8 cellular contexts compared by ENCODE assay signal in genomic region chr11:64239662-64240466, GRCh38. TPM values are rescaled to one million over a fixed set of nuclear protein-coding genes. Genes with fewer than 3 reads are reported as not detected.
A peak's percentile ranks its signal among the peaks of the same experiment; 100 is the strongest.
DNase-seq lines count a peak whose midpoint lies in the region; TF ChIP-seq lines count a peak whose summit lies in the region.

No MANE protein-coding gene starts in this region.

- DNase-seq in activated CD4-positive, alpha-beta T cell treated with anti-CD3 and anti-CD28 coated beads, Interleukin-2, amount 10 ng/mL, durations not matched to agents 7 days and 5 days = no peak
- DNase-seq in activated CD4-positive, alpha-beta T cell treated with anti-CD3 and anti-CD28 coated beads, Interleukin-2, amount 50 U/mL, for 1 hour = no peak
- DNase-seq in NOMO-1 (lab: John Stamatoyannopoulos, UW; ENCODE audit: unreplicated experiment in 2 of 2) (peak; percentile 93 to 96), colonic mucosa (no peak), AG20443 (ENCODE audit: low spot score) (no peak), NCI-H2081 treated with DMSO at 0.1 percent for 48 hours (lab: John Stamatoyannopoulos, UW) (no peak), NCI-H1930 (lab: John Stamatoyannopoulos, UW) (no peak)

- H3K9me3 ChIP-seq in colonic mucosa = no peaks in the 10 kb centered on the region

- peaks cover 62% of the 10 kb centered on the region for H3K4me1 Mint-ChIP-seq in activated CD4-positive, alpha-beta T cell treated with anti-CD3 and anti-CD28 coated beads, Interleukin-2, amount 10 ng/mL, durations not matched to agents 7 days and 5 days
- peaks cover 45% of the 10 kb centered on the region for H3K4me1 Mint-ChIP-seq in nephron

- peak overlapping the region; percentile 96 for H3K27ac Mint-ChIP-seq in activated CD4-positive, alpha-beta T cell treated with anti-CD3 and anti-CD28 coated beads, Interleukin-2, amount 10 ng/mL, durations not matched to agents 7 days and 5 days
- peak overlapping the region; percentile 98 for H3K27ac Mint-ChIP-seq in nephron

- H3K4me3 ChIP-seq in colonic mucosa = peak overlapping the region; percentile 95

- H3K4me3 Mint-ChIP-seq in activated CD4-positive, alpha-beta T cell treated with anti-CD3 and anti-CD28 coated beads, Interleukin-2, amount 10 ng/mL, durations not matched to agents 7 days and 5 days = peak overlapping the region; percentile 88
- peak overlapping the region; percentile 90 to 95 (median 92) for H3K4me3 Mint-ChIP-seq in nephron

- TF ChIP-seq CTCF in colonic mucosa (IDR thresholded peaks at IDR 0.05) (no peak), nephron (IDR thresholded peaks at IDR 0.05; ENCODE audit: unreplicated experiment in 3 of 3) (no peak)

- CTCF ChIA-PET in activated CD4-positive, alpha-beta T cell treated with anti-CD3 and anti-CD28 coated beads, Interleukin-2, amount 10 ng/mL, durations not matched to agents 7 days and 5 days (lab: Charles Lee) = interaction anchor here (1.0 to 1.6 kb wide), 3 partner anchors 12 to 92 kb away, joined by 3 to 7 read pairs (median 4); partner anchors contain the start of gene PLCB3

- H3K4me1 ChIP-seq in colonic mucosa = peaks cover 26% of the 10 kb centered on the region

- H3K36me3 ChIP-seq in colonic mucosa = no peaks in the 10 kb centered on the region

- H3K27me3 ChIP-seq in colonic mucosa = no peaks in the 10 kb centered on the region

- peaks cover 23% of the 10 kb centered on the region for H3K36me3 Mint-ChIP-seq in activated CD4-positive, alpha-beta T cell treated with anti-CD3 and anti-CD28 coated beads, Interleukin-2, amount 10 ng/mL, durations not matched to agents 7 days and 5 days (ENCODE audit: low read depth)
- peaks cover 14% of the 10 kb centered on the region for H3K36me3 Mint-ChIP-seq in nephron (ENCODE audit: low read depth)

- POLR2A ChIA-PET in activated CD4-positive, alpha-beta T cell treated with anti-CD3 and anti-CD28 coated beads, Interleukin-2, amount 10 ng/mL, durations not matched to agents 7 days and 5 days (lab: Charles Lee) = no interaction called here

- H3K9ac ChIP-seq in colonic mucosa (ENCODE audit: low read depth in 2 of 2, low read length in 2 of 2) = peak overlapping the region; percentile 84 to 94

- no peaks in the 10 kb centered on the region for H3K27me3 Mint-ChIP-seq in activated CD4-positive, alpha-beta T cell treated with anti-CD3 and anti-CD28 coated beads, Interleukin-2, amount 10 ng/mL, durations not matched to agents 7 days and 5 days
- H3K27me3 Mint-ChIP-seq in nephron (ENCODE audit: low read depth) = no peaks in the 10 kb centered on the region

- peak overlapping the region; percentile 98 for H3K27ac ChIP-seq in colonic mucosa

- intact Hi-C loops in colonic mucosa (cut with DNase I) = no loop called here

- H3K9me3 Mint-ChIP-seq in activated CD4-positive, alpha-beta T cell treated with anti-CD3 and anti-CD28 coated beads, Interleukin-2, amount 10 ng/mL, durations not matched to agents 7 days and 5 days = no peaks in the 10 kb centered on the region
- H3K9me3 Mint-ChIP-seq in nephron = no peaks in the 10 kb centered on the region

RNA-seq across cellular contexts. Expression of gene FKBP2, which starts 1.0 kb away (rescaled TPM):
- 10 to 100 TPM; 21.9 to 24.8 TPM for total RNA-seq in activated CD4-positive, alpha-beta T cell treated with anti-CD3 and anti-CD28 coated beads, Interleukin-2, amount 10 ng/mL, durations not matched to agents 7 days and 5 days
- total RNA-seq in colonic mucosa = 100 to 1,000 TPM in 1 of 2 donors, 10 to 100 TPM in 1; 71.7 to 104 TPM

RNA-seq across cellular contexts. Expression of gene VEGFB, which starts 5.5 kb away (rescaled TPM):
- 10 to 100 TPM; 51.1 to 60.3 TPM for total RNA-seq in activated CD4-positive, alpha-beta T cell treated with anti-CD3 and anti-CD28 coated beads, Interleukin-2, amount 10 ng/mL, durations not matched to agents 7 days and 5 days
- total RNA-seq in colonic mucosa = 10 to 100 TPM; 25.9 to 59.5 TPM

RNA-seq across cellular contexts. Expression of gene PPP1R14B, which starts 6.9 kb away (rescaled TPM):
- total RNA-seq in activated CD4-positive, alpha-beta T cell treated with anti-CD3 and anti-CD28 coated beads, Interleukin-2, amount 10 ng/mL, durations not matched to agents 7 days and 5 days = 10 to 100 TPM; 81.1 to 86.0 TPM
- 100 to 1,000 TPM; 113 to 234 TPM for total RNA-seq in colonic mucosa

RNA-seq across cellular contexts. Expression of gene DNAJC4, which starts 9.5 kb away (rescaled TPM):
- total RNA-seq in activated CD4-positive, alpha-beta T cell treated with anti-CD3 and anti-CD28 coated beads, Interleukin-2, amount 10 ng/mL, durations not matched to agents 7 days and 5 days = 10 to 100 TPM; 39.5 to 40.5 TPM
- 10 to 100 TPM; 39.9 to 50.3 TPM for total RNA-seq in colonic mucosa

RNA-seq across cellular contexts. Expression of gene PLCB3, which starts 11.5 kb away (rescaled TPM):
- 10 to 100 TPM; 11.6 to 12.4 TPM for total RNA-seq in activated CD4-positive, alpha-beta T cell treated with anti-CD3 and anti-CD28 coated beads, Interleukin-2, amount 10 ng/mL, durations not matched to agents 7 days and 5 days
- total RNA-seq in colonic mucosa = 100 to 1,000 TPM in 1 of 2 donors, 10 to 100 TPM in 1; 86.9 to 108 TPM

Comparison
In these comparisons a context has a peak if more than half of its experiments do, and no peak if none do; other contexts are left out.
1. DNase-seq: peak in NOMO-1 (2 of 2); none in activated CD4-positive, alpha-beta T cell treated with anti-CD3 and anti-CD28 coated beads, Interleukin-2, amount 10 ng/mL, durations not matched to agents 7 days and 5 days (single experiment), activated CD4-positive, alpha-beta T cell treated with anti-CD3 and anti-CD28 coated beads, Interleukin-2, amount 50 U/mL, for 1 hour (single experiment), colonic mucosa (single experiment), AG20443 (single experiment), NCI-H2081 treated with DMSO at 0.1 percent for 48 hours (single experiment) and NCI-H1930 (0 of 2).